Comparison of ENCODE assay signal across 16 cellular contexts in the genomic region with DNA sequence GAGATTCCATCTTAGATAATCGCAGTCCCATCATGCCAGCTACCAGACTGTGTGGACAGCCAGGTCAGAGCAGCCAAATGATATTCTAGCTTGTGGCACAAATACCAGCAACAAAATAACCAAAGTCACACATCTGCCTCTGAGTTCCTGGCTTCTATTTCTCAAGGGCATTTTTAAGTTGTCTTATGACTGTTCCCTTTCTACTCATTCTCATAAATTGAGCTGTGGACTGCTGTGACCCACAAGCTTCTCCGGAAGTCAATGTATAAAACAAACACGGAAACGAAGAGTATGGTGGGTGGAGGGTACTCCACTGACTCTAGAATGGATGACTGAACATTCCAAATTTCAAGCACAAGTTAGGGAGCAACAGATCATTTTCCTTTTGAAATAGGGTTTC. TPM values are rescaled to one million over a fixed set of nuclear protein-coding genes. Genes with fewer than 3 reads are reported as not detected.
A peak's percentile ranks its signal among the peaks of the same experiment; 100 is the strongest.
DNase-seq lines count a peak whose midpoint lies in the region; ATAC-seq and TF ChIP-seq lines count a peak whose summit lies in the region.
"Had no signal": no experiment of that assay in that cellular context is flagged by ENCODE, and none has a peak within 500 bp of the region (broad histone marks: within the 10 kb centered on the region; RNA-seq: fewer than 3 reads in every experiment).

No MANE protein-coding gene starts in this region.

- CTCF ChIA-PET in HEK293T (lab: Yijun Ruan, JAX), result no interaction called here

- ATAC-seq in GM19468 (IDR thresholded peaks at IDR 0.05; ENCODE audit: extremely low read depth, unreplicated experiment) (peak; percentile 35), HG02981 (IDR thresholded peaks at IDR 0.05; ENCODE audit: unreplicated experiment) (peak; percentile 66), GM21737 (IDR thresholded peaks at IDR 0.05; ENCODE audit: unreplicated experiment) (no peak)
- ATAC-seq in activated T-helper 17 cell treated with anti-CD3 and anti-CD28 coated beads, Interleukin-2, amount 50 U/mL, for 72 hours (replicated peaks), result peak; percentile 56
- ATAC-seq: heart left ventricle had no signal

- no peak overlapping the region for H3K4me3 Mint-ChIP-seq in activated T-helper 17 cell treated with anti-CD3 and anti-CD28 coated beads, Interleukin-2, amount 50 U/mL, for 72 hours
- H3K4me3 Mint-ChIP-seq: H9 had no signal

- DNase-seq in GM12865 (ENCODE audit: low read depth) (peak; percentile 84), NCI-H510A treated with DMSO at 0.1 percent for 48 hours (lab: John Stamatoyannopoulos, UW) (no peak), HEK293T (ENCODE audit: extremely low spot score) (no peak)
- no peak for DNase-seq in NK-92 treated with Interleukin-12 subunit alpha and Interleukin-12 subunit beta, amount 100 ng/mL, for 24 hours (lab: John Stamatoyannopoulos, UW)
- DNase-seq: activated CD4-positive, alpha-beta T cell treated with anti-CD3 and anti-CD28 coated beads for 1 hour; activated naive CD4-positive, alpha-beta T cell treated with anti-CD3 and anti-CD28 coated beads, Interleukin-2, amount 50 U/mL, for 16 hours; BE2C; GDM1; H9; heart left ventricle; NCI-H345; SIG-M5 had no signal

- POLR2A ChIA-PET in HEK293T (lab: Yijun Ruan, JAX), result no interaction called here

- H3K36me3 Mint-ChIP-seq in activated T-helper 17 cell treated with anti-CD3 and anti-CD28 coated beads, Interleukin-2, amount 50 U/mL, for 72 hours (ENCODE audit: low read depth), result no peaks in the 10 kb centered on the region

- no peak overlapping the region for H3K4me3 ChIP-seq in GM12865 (ENCODE audit: low read depth, low read length)
- H3K4me3 ChIP-seq: heart left ventricle had no signal

- peaks cover 25% of the 10 kb centered on the region for H3K4me1 Mint-ChIP-seq in activated T-helper 17 cell treated with anti-CD3 and anti-CD28 coated beads, Interleukin-2, amount 50 U/mL, for 72 hours

- no peaks in the 10 kb centered on the region for H3K27me3 Mint-ChIP-seq in activated T-helper 17 cell treated with anti-CD3 and anti-CD28 coated beads, Interleukin-2, amount 50 U/mL, for 72 hours

- peaks cover 3% of the 10 kb centered on the region for H3K9me3 Mint-ChIP-seq in activated T-helper 17 cell treated with anti-CD3 and anti-CD28 coated beads, Interleukin-2, amount 50 U/mL, for 72 hours
- H3K9me3 Mint-ChIP-seq: H9 had no signal

- no peak for TF ChIP-seq CTCF in GM12865 (IDR thresholded peaks at IDR 0.05; ENCODE audit: insufficient read depth, low read depth, low read length, missing control alignments)

- H3K27ac Mint-ChIP-seq in activated T-helper 17 cell treated with anti-CD3 and anti-CD28 coated beads, Interleukin-2, amount 50 U/mL, for 72 hours, result no peak overlapping the region
- H3K27ac Mint-ChIP-seq: H9 had no signal

TF ChIP-seq in HEK293T, 16 proteins besides CTCF, POLR2A, EP300 and RAD21:
- TF ChIP-seq, protein P1, sequence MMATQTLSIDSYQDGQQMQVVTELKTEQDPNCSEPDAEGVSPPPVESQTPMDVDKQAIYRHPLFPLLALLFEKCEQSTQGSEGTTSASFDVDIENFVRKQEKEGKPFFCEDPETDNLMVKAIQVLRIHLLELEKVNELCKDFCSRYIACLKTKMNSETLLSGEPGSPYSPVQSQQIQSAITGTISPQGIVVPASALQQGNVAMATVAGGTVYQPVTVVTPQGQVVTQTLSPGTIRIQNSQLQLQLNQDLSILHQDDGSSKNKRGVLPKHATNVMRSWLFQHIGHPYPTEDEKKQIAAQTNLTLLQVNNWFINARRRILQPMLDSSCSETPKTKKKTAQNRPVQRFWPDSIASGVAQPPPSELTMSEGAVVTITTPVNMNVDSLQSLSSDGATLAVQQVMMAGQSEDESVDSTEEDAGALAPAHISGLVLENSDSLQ (IDR thresholded peaks at IDR 0.05), result no peak
- TF ChIP-seq FOXA1 (IDR thresholded peaks at IDR 0.05) (no peak), ARNT (IDR thresholded peaks at IDR 0.05) (no peak), HDGF (IDR thresholded peaks at IDR 0.05; ENCODE audit: borderline replicate concordance) (no peak), LEF1 (IDR thresholded peaks at IDR 0.05; ENCODE audit: borderline replicate concordance) (no peak), L3MBTL2 (conservative IDR thresholded peaks at IDR 0.05) (no peak), SP1 (IDR thresholded peaks at IDR 0.05) (no peak), FOXK2 (IDR thresholded peaks at IDR 0.05) (no peak), TARDBP (IDR thresholded peaks at IDR 0.05) (no peak), FOXM1 (IDR thresholded peaks at IDR 0.05; ENCODE audit: borderline replicate concordance) (no peak), SUZ12 (IDR thresholded peaks at IDR 0.05) (no peak), BHLHE40 (IDR thresholded peaks at IDR 0.05; ENCODE audit: borderline replicate concordance) (no peak), ELF4 (IDR thresholded peaks at IDR 0.05) (no peak), CTBP1 (IDR thresholded peaks at IDR 0.05; ENCODE audit: borderline replicate concordance) (no peak), ZNF384 (IDR thresholded peaks at IDR 0.05) (no peak), NFRKB (IDR thresholded peaks at IDR 0.05) (no peak)

RNA-seq across cellular contexts. Expression of a gene that starts 43.9 kb away (rescaled TPM):
- total RNA-seq in activated T-helper 17 cell treated with anti-CD3 and anti-CD28 coated beads, Interleukin-2, amount 50 U/mL, for 72 hours, result 1 to 10 TPM; 1.2 to 1.5 TPM
- total RNA-seq: H9 had no signal
